In the genomic region with DNA sequence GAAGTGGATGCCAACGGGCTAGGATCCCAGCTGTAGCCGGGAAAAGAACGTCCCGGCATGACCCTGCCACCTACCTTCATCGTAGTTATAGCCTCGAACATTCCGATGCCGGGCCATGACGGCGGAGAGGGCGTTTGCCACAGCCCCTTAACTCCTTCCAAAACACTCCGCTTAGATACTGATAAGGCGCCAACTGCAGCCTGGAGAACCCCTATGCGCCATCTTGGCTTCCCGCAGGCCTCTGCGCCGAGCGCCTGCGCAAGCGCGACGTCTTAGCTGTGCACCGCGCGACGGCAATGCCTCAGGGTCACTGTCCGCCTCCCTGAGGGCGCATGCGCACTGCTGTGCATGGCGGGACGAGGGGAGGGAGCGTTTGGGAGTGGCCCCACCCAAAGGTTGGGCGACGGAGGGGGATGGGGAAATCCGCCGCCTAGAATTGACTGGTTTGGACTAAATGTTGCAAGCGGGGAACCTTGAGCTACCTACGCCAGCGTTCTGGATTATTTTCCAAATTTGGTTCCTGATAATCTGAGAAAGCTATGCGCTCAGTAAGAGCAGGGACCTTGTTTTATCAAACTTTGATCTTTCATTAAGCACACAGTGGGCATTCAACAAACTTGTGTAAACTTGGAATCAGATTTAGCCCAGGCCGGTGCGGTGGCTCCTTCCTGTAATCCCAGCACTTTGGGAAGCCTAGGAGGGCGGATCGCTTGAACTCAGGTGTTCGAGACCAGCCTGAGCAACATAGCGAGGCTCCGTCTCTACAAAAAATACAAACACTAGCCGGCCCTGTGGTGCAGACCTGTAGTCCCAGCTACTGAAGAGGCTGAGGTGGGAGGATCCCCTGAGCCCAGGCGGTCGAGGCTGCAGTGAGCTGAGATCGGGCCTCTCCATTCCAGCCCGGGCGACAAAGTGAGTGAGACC, we compare ENCODE assay signal across 8 cellular contexts. TPM values are rescaled to one million over a fixed set of nuclear protein-coding genes. Genes with fewer than 3 reads are reported as not detected.
A peak's percentile ranks its signal among the peaks of the same experiment; 100 is the strongest.
DNase-seq lines count a peak whose midpoint lies in the region; ATAC-seq and TF ChIP-seq lines count a peak whose summit lies in the region.

A gene (minus strand): TSS at position 248 of the 924 bp plus-strand sequence. CDS start 131 bp downstream, at position 117.

- TF ChIP-seq POLR2A in ovary (IDR thresholded peaks at IDR 0.05) (peak; percentile 87), thyroid gland (IDR thresholded peaks at IDR 0.05) (peak; percentile 16 to 87)

- H3K9me3 ChIP-seq in ovary (no peaks in the 10 kb centered on the region), thyroid gland (no peaks in the 10 kb centered on the region)

- intact Hi-C loops in Right ventricle myocardium inferior (cut with DNase I) (no loop called here), ovary (cut with DNase I) (no loop called here), thyroid gland (cut with DNase I) (no loop called here)

- no peaks in the 10 kb centered on the region for H3K9me3 Mint-ChIP-seq in activated naive CD8-positive, alpha-beta T cell treated with anti-CD3 and anti-CD28 coated beads, Interleukin-2, amount 50 U/mL, for 24 hours

- H3K36me3 ChIP-seq in ovary = no peaks in the 10 kb centered on the region
- peaks cover 0 to 2% of the 10 kb centered on the region in 2 donors for H3K36me3 ChIP-seq in thyroid gland

- H3K4me1 ChIP-seq in ovary (ENCODE audit: insufficient read depth) (peaks cover 1% of the 10 kb centered on the region), thyroid gland (peaks cover 15% of the 10 kb centered on the region in 2 donors)

- H3K27ac ChIP-seq in ovary (peak within 1 kb of the TSS in 1 of 2 donors; percentile 80), thyroid gland (peak within 1 kb of the TSS; percentile 70 to 92 (median 84))

- 9 to 12% (median 12%) methylated on average over 53 of the region's 53 CpGs for WGBS in ovary, 3 donors
- 12 to 25% methylated on average over 25 to 52 of the region's 53 CpGs for WGBS in thyroid gland, 2 donors

- peak within 1 kb of the TSS; percentile 95 for H3K27ac Mint-ChIP-seq in activated naive CD8-positive, alpha-beta T cell treated with anti-CD3 and anti-CD28 coated beads, Interleukin-2, amount 50 U/mL, for 24 hours

- H3K4me1 Mint-ChIP-seq in activated naive CD8-positive, alpha-beta T cell treated with anti-CD3 and anti-CD28 coated beads, Interleukin-2, amount 50 U/mL, for 24 hours = peaks cover 35% of the 10 kb centered on the region

- H3K27me3 ChIP-seq in ovary (no peaks in the 10 kb centered on the region), thyroid gland (no peaks in the 10 kb centered on the region)

- ATAC-seq in HG02763 (IDR thresholded peaks at IDR 0.05; ENCODE audit: unreplicated experiment) (peak; percentile 99), Right ventricle myocardium inferior (peak; percentile 100)
- peak; percentile 99 for ATAC-seq in activated naive CD8-positive, alpha-beta T cell treated with anti-CD3 and anti-CD28 coated beads, Interleukin-2, amount 50 U/mL, for 24 hours

- TF ChIP-seq CTCF in GM12865 (IDR thresholded peaks at IDR 0.05; ENCODE audit: insufficient read depth, low read depth, low read length, missing control alignments) = no peak
- no peak for TF ChIP-seq CTCF in ovary (IDR thresholded peaks at IDR 0.05)
- TF ChIP-seq CTCF in thyroid gland (IDR thresholded peaks at IDR 0.05) = no peak

- peaks cover 25% of the 10 kb centered on the region for H3K36me3 Mint-ChIP-seq in activated naive CD8-positive, alpha-beta T cell treated with anti-CD3 and anti-CD28 coated beads, Interleukin-2, amount 50 U/mL, for 24 hours (ENCODE audit: low read depth)

- no peaks in the 10 kb centered on the region for H3K27me3 Mint-ChIP-seq in activated naive CD8-positive, alpha-beta T cell treated with anti-CD3 and anti-CD28 coated beads, Interleukin-2, amount 50 U/mL, for 24 hours

- peak within 1 kb of the TSS; percentile 95 for H3K4me3 Mint-ChIP-seq in activated naive CD8-positive, alpha-beta T cell treated with anti-CD3 and anti-CD28 coated beads, Interleukin-2, amount 50 U/mL, for 24 hours

- no peak for TF ChIP-seq EP300 in ovary (IDR thresholded peaks at IDR 0.05)

- DNase-seq in GM12865 (ENCODE audit: low read depth) = peak; percentile 99
- peak; percentile 87 for DNase-seq in NCI-H1417 treated with DMSO at 0.1 percent for 48 hours (lab: John Stamatoyannopoulos, UW)
- peak; percentile 90 for DNase-seq in SW480 (ENCODE audit: low spot score)
- DNase-seq in activated naive CD8-positive, alpha-beta T cell treated with anti-CD3 and anti-CD28 coated beads, Interleukin-2, amount 50 U/mL, for 24 hours = peak; percentile 97
- peak; percentile 99 for DNase-seq in Right ventricle myocardium inferior (ENCODE audit: missing footprints)
- DNase-seq in ovary = peak; percentile 95 to 98 (median 96)
- peak; percentile 97 to 98 for DNase-seq in thyroid gland

- H3K4me3 ChIP-seq in GM12865 (ENCODE audit: low read depth, low read length) = peak within 1 kb of the TSS; percentile 90
- H3K4me3 ChIP-seq in ovary = peak within 1 kb of the TSS; percentile 79
- H3K4me3 ChIP-seq in thyroid gland (replicated peaks in 1 of 3) = peak within 1 kb of the TSS; percentile 77 to 95 (median 91)

RNA-seq across cellular contexts. Expression of the gene that starts here (rescaled TPM):
- 95.1 TPM for total RNA-seq in Right ventricle myocardium inferior
- 10 to 100 TPM; 25.4 to 68.1 (median 56.5) TPM for total RNA-seq in ovary
- 10 to 100 TPM; 29.3 to 42.2 TPM for polyA plus RNA-seq in ovary
- 10 to 100 TPM; 52.8 to 87.1 (median 70.7) TPM for total RNA-seq in thyroid gland
